ENCODE assay signal across 8 cellular contexts in genomic region chr10:133356953-133357292, GRCh38. TPM values are rescaled to one million over a fixed set of nuclear protein-coding genes. Genes with fewer than 3 reads are reported as not detected.
DNase-seq lines count a peak whose midpoint lies in the region; ATAC-seq lines count a peak whose summit lies in the region.

No MANE protein-coding gene starts in this region.

- H3K9me3 Mint-ChIP-seq in T-helper 1 cell treated with Interleukin-12 subunit alpha and Interleukin-12 subunit beta and Interleukin-4 antibody, amounts not matched to agents 30 μg/mL and 1 μg/mL, for 36 hours: no peaks in the 10 kb centered on the region
- no peaks in the 10 kb centered on the region for H3K9me3 Mint-ChIP-seq in activated T-helper 17 cell treated with anti-CD3 and anti-CD28 coated beads, Interleukin-2, amount 50 U/mL, for 72 hours
- H3K9me3 Mint-ChIP-seq in immature natural killer cell: no peaks in the 10 kb centered on the region
- no peaks in the 10 kb centered on the region for H3K9me3 Mint-ChIP-seq in stimulated activated naive CD8-positive, alpha-beta T cell treated with anti-CD3 and anti-CD28 coated beads, Interleukin-15, amount 100 ng/mL, for 72 hours

- H3K4me1 Mint-ChIP-seq in T-helper 1 cell treated with Interleukin-12 subunit alpha and Interleukin-12 subunit beta and Interleukin-4 antibody, amounts not matched to agents 30 μg/mL and 1 μg/mL, for 36 hours (ENCODE audit: low read depth): no peaks in the 10 kb centered on the region
- peaks cover 4% of the 10 kb centered on the region for H3K4me1 Mint-ChIP-seq in activated T-helper 17 cell treated with anti-CD3 and anti-CD28 coated beads, Interleukin-2, amount 50 U/mL, for 72 hours
- H3K4me1 Mint-ChIP-seq in immature natural killer cell: peaks cover 0 to 4% of the 10 kb centered on the region in 2 donors
- H3K4me1 Mint-ChIP-seq in stimulated activated naive CD8-positive, alpha-beta T cell treated with anti-CD3 and anti-CD28 coated beads, Interleukin-15, amount 100 ng/mL, for 72 hours: peaks cover 19% of the 10 kb centered on the region

- no peak overlapping the region for H3K27ac Mint-ChIP-seq in T-helper 1 cell treated with Interleukin-12 subunit alpha and Interleukin-12 subunit beta and Interleukin-4 antibody, amounts not matched to agents 30 μg/mL and 1 μg/mL, for 36 hours
- H3K27ac Mint-ChIP-seq in activated T-helper 17 cell treated with anti-CD3 and anti-CD28 coated beads, Interleukin-2, amount 50 U/mL, for 72 hours: no peak overlapping the region
- no peak overlapping the region for H3K27ac Mint-ChIP-seq in immature natural killer cell
- no peak overlapping the region for H3K27ac Mint-ChIP-seq in stimulated activated naive CD8-positive, alpha-beta T cell treated with anti-CD3 and anti-CD28 coated beads, Interleukin-15, amount 100 ng/mL, for 72 hours

- no peaks in the 10 kb centered on the region for H3K27me3 Mint-ChIP-seq in T-helper 1 cell treated with Interleukin-12 subunit alpha and Interleukin-12 subunit beta and Interleukin-4 antibody, amounts not matched to agents 30 μg/mL and 1 μg/mL, for 36 hours (ENCODE audit: low read depth)
- no peaks in the 10 kb centered on the region for H3K27me3 Mint-ChIP-seq in activated T-helper 17 cell treated with anti-CD3 and anti-CD28 coated beads, Interleukin-2, amount 50 U/mL, for 72 hours
- H3K27me3 Mint-ChIP-seq in immature natural killer cell (ENCODE audit: low read depth in 3 of 3): no peaks in the 10 kb centered on the region
- H3K27me3 Mint-ChIP-seq in stimulated activated naive CD8-positive, alpha-beta T cell treated with anti-CD3 and anti-CD28 coated beads, Interleukin-15, amount 100 ng/mL, for 72 hours: no peaks in the 10 kb centered on the region

- peak overlapping the region; percentile 65 for H3K4me3 Mint-ChIP-seq in T-helper 1 cell treated with Interleukin-12 subunit alpha and Interleukin-12 subunit beta and Interleukin-4 antibody, amounts not matched to agents 30 μg/mL and 1 μg/mL, for 36 hours
- H3K4me3 Mint-ChIP-seq in activated T-helper 17 cell treated with anti-CD3 and anti-CD28 coated beads, Interleukin-2, amount 50 U/mL, for 72 hours: peak overlapping the region; percentile 53
- H3K4me3 Mint-ChIP-seq in immature natural killer cell: peak overlapping the region; percentile 67 to 77 (median 72)
- peak overlapping the region; percentile 77 to 84 for H3K4me3 Mint-ChIP-seq in stimulated activated naive CD8-positive, alpha-beta T cell treated with anti-CD3 and anti-CD28 coated beads, Interleukin-15, amount 100 ng/mL, for 72 hours

- DNase-seq in T-helper 1 cell (no peak), immature natural killer cell (no peak)
- no peak for DNase-seq in stimulated activated naive CD8-positive, alpha-beta T cell treated with anti-CD3 and anti-CD28 coated beads, Interleukin-15, amount 100 ng/mL, for 72 hours
- DNase-seq in stimulated activated CD4-positive, alpha-beta T cell treated with anti-CD3 and anti-CD28 coated beads, Interleukin-2, amount 100 ng/mL, for 24 hours: no peak

- peak; percentile 2 for ATAC-seq in activated T-helper 17 cell treated with anti-CD3 and anti-CD28 coated beads, Interleukin-2, amount 50 U/mL, for 72 hours (replicated peaks)
- peak; percentile 3 for ATAC-seq in stimulated activated naive CD8-positive, alpha-beta T cell treated with anti-CD3 and anti-CD28 coated beads, Interleukin-15, amount 100 ng/mL, for 72 hours
- ATAC-seq in GM19395 (IDR thresholded peaks at IDR 0.05; ENCODE audit: unreplicated experiment) (no peak), GM18873 (IDR thresholded peaks at IDR 0.05; ENCODE audit: low FRiP score, unreplicated experiment) (no peak)

- peaks cover 5% of the 10 kb centered on the region for H3K36me3 Mint-ChIP-seq in T-helper 1 cell treated with Interleukin-12 subunit alpha and Interleukin-12 subunit beta and Interleukin-4 antibody, amounts not matched to agents 30 μg/mL and 1 μg/mL, for 36 hours (ENCODE audit: low read depth)
- peaks cover 4% of the 10 kb centered on the region for H3K36me3 Mint-ChIP-seq in activated T-helper 17 cell treated with anti-CD3 and anti-CD28 coated beads, Interleukin-2, amount 50 U/mL, for 72 hours (ENCODE audit: low read depth)
- peaks cover under 1 to 6% (median 2%) of the 10 kb centered on the region in 3 donors for H3K36me3 Mint-ChIP-seq in immature natural killer cell

RNA-seq across cellular contexts. Expression of gene FUOM, which starts 0.9 kb away (rescaled TPM):
- total RNA-seq in activated T-helper 17 cell treated with anti-CD3 and anti-CD28 coated beads, Interleukin-2, amount 50 U/mL, for 72 hours: 10 to 100 TPM; 13.8 to 21.9 TPM
- 10 to 100 TPM; 12.3 to 28.7 (median 17.5) TPM for polyA plus RNA-seq in immature natural killer cell

RNA-seq across cellular contexts. Expression of gene PRAP1, which starts 9.8 kb away (rescaled TPM):
- not detected for total RNA-seq in activated T-helper 17 cell treated with anti-CD3 and anti-CD28 coated beads, Interleukin-2, amount 50 U/mL, for 72 hours
- polyA plus RNA-seq in immature natural killer cell: not detected

RNA-seq across cellular contexts. Expression of gene ECHS1, which starts 16.2 kb away (rescaled TPM):
- total RNA-seq in activated T-helper 17 cell treated with anti-CD3 and anti-CD28 coated beads, Interleukin-2, amount 50 U/mL, for 72 hours: 10 to 100 TPM; 61.3 to 73.8 TPM
- polyA plus RNA-seq in immature natural killer cell: 100 to 1,000 TPM in 2 of 3 donors, 10 to 100 TPM in 1; 91.2 to 134 (median 118) TPM

RNA-seq across cellular contexts. Expression of gene CALY, which starts 20.2 kb away (rescaled TPM):
- not detected for total RNA-seq in activated T-helper 17 cell treated with anti-CD3 and anti-CD28 coated beads, Interleukin-2, amount 50 U/mL, for 72 hours
- polyA plus RNA-seq in immature natural killer cell: not detected

RNA-seq across cellular contexts. Expression of gene PAOX, which starts 22.1 kb away (rescaled TPM):
- total RNA-seq in activated T-helper 17 cell treated with anti-CD3 and anti-CD28 coated beads, Interleukin-2, amount 50 U/mL, for 72 hours: 1 to 10 TPM; 3.0 to 9.2 TPM
- 10 to 100 TPM; 10.5 to 13.0 (median 11.0) TPM for polyA plus RNA-seq in immature natural killer cell

Comparison
In these comparisons a context has a peak if more than half of its experiments do, and no peak if none do; other contexts are left out.
1. ATAC-seq: peak in activated T-helper 17 cell treated with anti-CD3 and anti-CD28 coated beads, Interleukin-2, amount 50 U/mL, for 72 hours (single experiment) and stimulated activated naive CD8-positive, alpha-beta T cell treated with anti-CD3 and anti-CD28 coated beads, Interleukin-15, amount 100 ng/mL, for 72 hours (single experiment); none in GM19395 (single experiment) and GM18873 (single experiment).
2. Peak in every context shown above with its lines, with median percentiles within 50 percentile points of each other: H3K4me3 Mint-ChIP-seq.